Comparison of ENCODE assay signal across 33 cellular contexts in genomic region chr13:66911411-66911939, GRCh38.
"Had no signal": no experiment of that assay in that cellular context is flagged by ENCODE, and none has a peak within 500 bp of the region (broad histone marks: within the 10 kb centered on the region; RNA-seq: fewer than 3 reads in every experiment).

No MANE protein-coding gene starts in this region.

- DNase-seq: activated B cell treated with CpG ODN at 0.5 μM for 24 hours; activated CD4-positive, alpha-beta memory T cell treated with anti-CD3 and anti-CD28 coated beads for 36 hours; activated CD4-positive, alpha-beta T cell treated with anti-CD3 and anti-CD28 coated beads for 4 hours; activated CD4-positive, alpha-beta T cell treated with anti-CD3 and anti-CD28 coated beads, Interleukin-2, amount 10 ng/mL, durations not matched to agents 24 days and 14 days; activated CD4-positive, alpha-beta T cell treated with anti-CD3 and anti-CD28 coated beads, Interleukin-2, amount 50 U/mL, for 1 hour; activated CD4-positive, alpha-beta T cell treated with anti-CD3 and anti-CD28 coated beads, Interleukin-2, amount 50 U/mL, for 4 hours; activated CD4-positive, CD25-positive, alpha-beta regulatory T cell treated with anti-CD3 and anti-CD28 coated beads, Interleukin-2, amount 50 U/mL, for 72 hours; activated CD8-positive, alpha-beta memory T cell treated with anti-CD3 and anti-CD28 coated beads, Interleukin-2, amount 50 U/mL, for 4 hours; activated CD8-positive, alpha-beta T cell treated with anti-CD3 and anti-CD28 coated beads for 36 hours; activated effector memory CD4-positive, alpha-beta T cell treated with anti-CD3 and anti-CD28 coated beads, Interleukin-2, amount 50 U/mL, for 16 hours; activated gamma-delta T cell treated with Interleukin-2 at 50 U/mL for 16 hours; activated naive CD4-positive, alpha-beta T cell; activated naive CD4-positive, alpha-beta T cell treated with anti-CD3 and anti-CD28 coated beads for 36 hours; activated naive CD4-positive, alpha-beta T cell treated with anti-CD3 and anti-CD28 coated beads, Interleukin-2, amount 50 U/mL, for 16 hours; activated naive CD8-positive, alpha-beta T cell treated with anti-CD3 and anti-CD28 coated beads for 36 hours; activated T-cell treated with anti-CD3 and anti-CD28 coated beads for 4 hours; activated T-cell treated with anti-CD3 and anti-CD28 coated beads, Interleukin-2, amount 50 U/mL, for 1 hour; activated T-cell treated with anti-CD3 and anti-CD28 coated beads, Interleukin-2, amount 50 U/mL, for 4 hours; activated T-cell treated with anti-CD3 and anti-CD28 coated beads, Interleukin-2, amount 50 U/mL, for 72 hours; adrenal gland; amniotic stem cell; aorta; body of pancreas; brain microvascular endothelial cell; central memory CD4-positive, alpha-beta T cell; T-helper 9 cell had no signal

- H3K4me1 ChIP-seq: adrenal gland, body of pancreas, breast epithelium had no signal

- H3K27ac ChIP-seq: adrenal gland, body of pancreas, brain microvascular endothelial cell, breast epithelium, VCaP had no signal

- H3K36me3 ChIP-seq: adrenal gland, brain microvascular endothelial cell, breast epithelium had no signal

- ATAC-seq: activated CD8-positive, alpha-beta T cell treated with anti-CD3 and anti-CD28 coated beads for 36 hours; activated naive CD4-positive, alpha-beta T cell treated with anti-CD3 and anti-CD28 coated beads, Interleukin-2, amount 50 U/mL, for 72 hours; activated T-cell treated with anti-CD3 and anti-CD28 coated beads, Interleukin-2, amount 50 U/mL, for 4 hours; activated T-cell treated with anti-CD3 and anti-CD28 coated beads, Interleukin-2, amount 50 U/mL, for 72 hours; activated T-helper 17 cell treated with anti-CD3 and anti-CD28 coated beads, Interleukin-2, amount 50 U/mL, for 72 hours; body of pancreas had no signal

- H3K4me3 ChIP-seq: adrenal gland, body of pancreas, breast epithelium had no signal

- FAIRE-seq: astrocyte, colon, TTC549 had no signal

- H3K9me3 ChIP-seq: adrenal gland, body of pancreas, breast epithelium had no signal

- H3K27me3 ChIP-seq: adrenal gland, body of pancreas, brain microvascular endothelial cell, breast epithelium had no signal
